In the genomic region with DNA sequence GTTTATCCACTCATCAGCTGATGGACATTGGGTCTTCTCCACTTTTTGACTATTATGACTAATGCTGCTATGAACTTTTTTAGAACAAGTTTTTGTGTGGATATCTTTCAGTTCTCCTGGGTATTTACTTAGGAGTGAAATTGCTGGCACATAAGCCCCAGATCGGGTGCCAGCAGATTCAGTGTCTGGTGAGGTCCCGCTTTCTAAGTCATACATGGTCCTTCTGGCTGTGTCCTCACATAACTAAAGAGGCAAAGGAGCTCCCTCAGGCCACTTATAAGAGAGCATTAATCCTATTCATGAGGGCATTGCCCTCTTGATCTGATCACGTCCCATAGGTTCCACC, we compare ENCODE assay signal across 8 cellular contexts. TPM values are rescaled to one million over a fixed set of nuclear protein-coding genes. Genes with fewer than 3 reads are reported as not detected.
DNase-seq lines count a peak whose midpoint lies in the region; ATAC-seq and TF ChIP-seq lines count a peak whose summit lies in the region.

No MANE protein-coding gene starts in this region.

- H3K36me3 ChIP-seq in iPS-18a (ENCODE audit: control insufficient read depth, low read depth, low read length) (peaks cover 20% of the 10 kb centered on the region), suprapubic skin (peaks cover 24% of the 10 kb centered on the region)

- H3K27me3 ChIP-seq in iPS-18a (ENCODE audit: control insufficient read depth, insufficient read depth, low read length) (no peaks in the 10 kb centered on the region), suprapubic skin (no peaks in the 10 kb centered on the region)

- no peaks in the 10 kb centered on the region for H3K27me3 Mint-ChIP-seq in T-helper 1 cell treated with Interleukin-12 subunit alpha and Interleukin-12 subunit beta and Interleukin-4 antibody, amounts not matched to agents 30 μg/mL and 1 μg/mL, for 36 hours (ENCODE audit: low read depth)
- H3K27me3 Mint-ChIP-seq in activated B cell treated with CpG ODN at 0.5 μM for 24 hours = no peaks in the 10 kb centered on the region

- no peak for TF ChIP-seq EP300 in suprapubic skin (IDR thresholded peaks at IDR 0.05)

- CTCF ChIA-PET in activated B cell treated with CpG ODN at 0.5 μM for 24 hours (lab: Charles Lee) = no interaction called here

- no peak for TF ChIP-seq CTCF in activated B cell treated with CpG ODN at 0.5 μM for 24 hours (IDR thresholded peaks at IDR 0.05)
- no peak for TF ChIP-seq CTCF in suprapubic skin (IDR thresholded peaks at IDR 0.05)

- H3K9me3 Mint-ChIP-seq in T-helper 1 cell treated with Interleukin-12 subunit alpha and Interleukin-12 subunit beta and Interleukin-4 antibody, amounts not matched to agents 30 μg/mL and 1 μg/mL, for 36 hours = peaks cover 49% of the 10 kb centered on the region
- H3K9me3 Mint-ChIP-seq in activated B cell treated with CpG ODN at 0.5 μM for 24 hours = peaks cover 29% of the 10 kb centered on the region

- H3K4me3 ChIP-seq in iPS-18a (ENCODE audit: low read length) (peak overlapping the region; percentile 97), suprapubic skin (peak overlapping the region; percentile 84)

- intact Hi-C loops in activated B cell treated with CpG ODN at 0.5 μM for 24 hours (cut with micrococcal nuclease) = loop anchor here (1.0 to 2.0 kb wide), 4 partner anchors 70 to 284 kb away; a partner anchor contains a TSS

- DNase-seq in T-helper 1 cell (no peak), activated B cell treated with CpG ODN at 0.5 μM for 24 hours (no peak), suprapubic skin (ENCODE audit: low spot score in 2 of 2) (no peak), ureter (ENCODE audit: low spot score) (no peak), OCI-M1 (lab: John Stamatoyannopoulos, UW) (no peak)

- POLR2A ChIA-PET in activated B cell treated with CpG ODN at 0.5 μM for 24 hours (lab: Charles Lee) = interaction anchor here (0.5 to 3.4 kb wide), 13 partner anchors 22 to 790 kb away, joined by 3 to 32 read pairs (median 9); a partner anchor contains a TSS

- no peak overlapping the region for H3K9ac ChIP-seq in iPS-18a (ENCODE audit: low read length)

- no peak for TF ChIP-seq POLR2A in suprapubic skin (IDR thresholded peaks at IDR 0.05)

- H3K27ac Mint-ChIP-seq in T-helper 1 cell treated with Interleukin-12 subunit alpha and Interleukin-12 subunit beta and Interleukin-4 antibody, amounts not matched to agents 30 μg/mL and 1 μg/mL, for 36 hours = peak overlapping the region; percentile 88
- peak overlapping the region; percentile 97 for H3K27ac Mint-ChIP-seq in activated B cell treated with CpG ODN at 0.5 μM for 24 hours

- ATAC-seq in activated B cell treated with CpG ODN at 0.5 μM for 24 hours (ENCODE audit: low read depth) = no peak
- no peak for ATAC-seq in HG03520 (IDR thresholded peaks at IDR 0.05; ENCODE audit: unreplicated experiment)

- no peak overlapping the region for H3K27ac ChIP-seq in iPS-18a (ENCODE audit: low read length)
- no peak overlapping the region for H3K27ac ChIP-seq in suprapubic skin

- H3K9me3 ChIP-seq in iPS-18a (ENCODE audit: control insufficient read depth, low read depth, low read length) (peaks cover 3% of the 10 kb centered on the region), suprapubic skin (peaks cover 16% of the 10 kb centered on the region)

- H3K4me1 ChIP-seq in iPS-18a (ENCODE audit: control insufficient read depth, low read depth, low read length) (peaks cover 6% of the 10 kb centered on the region), suprapubic skin (peaks cover 15% of the 10 kb centered on the region)

- WGBS in suprapubic skin = 70% methylated on average over 3 of the region's 3 CpGs

- peaks cover 37% of the 10 kb centered on the region for H3K36me3 Mint-ChIP-seq in T-helper 1 cell treated with Interleukin-12 subunit alpha and Interleukin-12 subunit beta and Interleukin-4 antibody, amounts not matched to agents 30 μg/mL and 1 μg/mL, for 36 hours (ENCODE audit: low read depth)
- H3K36me3 Mint-ChIP-seq in activated B cell treated with CpG ODN at 0.5 μM for 24 hours (ENCODE audit: low read depth) = peaks cover 43% of the 10 kb centered on the region

- peaks cover 16% of the 10 kb centered on the region for H3K4me1 Mint-ChIP-seq in T-helper 1 cell treated with Interleukin-12 subunit alpha and Interleukin-12 subunit beta and Interleukin-4 antibody, amounts not matched to agents 30 μg/mL and 1 μg/mL, for 36 hours (ENCODE audit: low read depth)
- peaks cover 31% of the 10 kb centered on the region for H3K4me1 Mint-ChIP-seq in activated B cell treated with CpG ODN at 0.5 μM for 24 hours

- peak overlapping the region; percentile 94 for H3K4me3 Mint-ChIP-seq in T-helper 1 cell treated with Interleukin-12 subunit alpha and Interleukin-12 subunit beta and Interleukin-4 antibody, amounts not matched to agents 30 μg/mL and 1 μg/mL, for 36 hours
- H3K4me3 Mint-ChIP-seq in activated B cell treated with CpG ODN at 0.5 μM for 24 hours = peak overlapping the region; percentile 99

RNA-seq across cellular contexts. Expression of a gene that starts 0.6 kb away (rescaled TPM):
- total RNA-seq in activated B cell treated with CpG ODN at 0.5 μM for 24 hours (37.7 and 38.3 TPM in 2 replicates), suprapubic skin (10 to 100 TPM; 12.1 to 20.1 (median 13.5) TPM), ureter (30.8 TPM)

RNA-seq across cellular contexts. Expression of a gene that starts 22.9 kb away (rescaled TPM):
- total RNA-seq in activated B cell treated with CpG ODN at 0.5 μM for 24 hours (14.8 and 18.8 TPM in 2 replicates), suprapubic skin (1 to 10 TPM; 2.6 to 9.0 (median 6.8) TPM), ureter (16.1 TPM)

RNA-seq across cellular contexts. Expression of a gene that starts 48.0 kb away (rescaled TPM):
- total RNA-seq in activated B cell treated with CpG ODN at 0.5 μM for 24 hours = 33.1 and 36.9 TPM in 2 replicates
- 10 to 100 TPM in 2 of 4 donors, 1 to 10 TPM in 2; 8.5 to 24.0 (median 15.5) TPM for total RNA-seq in suprapubic skin
- total RNA-seq in ureter = 22.4 TPM

RNA-seq across cellular contexts. Expression of a gene that starts 51.1 kb away (rescaled TPM):
- total RNA-seq in activated B cell treated with CpG ODN at 0.5 μM for 24 hours = 7.9 and 9.2 TPM in 2 replicates
- 1 to 10 TPM; 1.5 to 5.4 (median 3.7) TPM for total RNA-seq in suprapubic skin
- total RNA-seq in ureter = 5.1 TPM
